1 cellular context compared by ENCODE assay signal in the genomic region with DNA sequence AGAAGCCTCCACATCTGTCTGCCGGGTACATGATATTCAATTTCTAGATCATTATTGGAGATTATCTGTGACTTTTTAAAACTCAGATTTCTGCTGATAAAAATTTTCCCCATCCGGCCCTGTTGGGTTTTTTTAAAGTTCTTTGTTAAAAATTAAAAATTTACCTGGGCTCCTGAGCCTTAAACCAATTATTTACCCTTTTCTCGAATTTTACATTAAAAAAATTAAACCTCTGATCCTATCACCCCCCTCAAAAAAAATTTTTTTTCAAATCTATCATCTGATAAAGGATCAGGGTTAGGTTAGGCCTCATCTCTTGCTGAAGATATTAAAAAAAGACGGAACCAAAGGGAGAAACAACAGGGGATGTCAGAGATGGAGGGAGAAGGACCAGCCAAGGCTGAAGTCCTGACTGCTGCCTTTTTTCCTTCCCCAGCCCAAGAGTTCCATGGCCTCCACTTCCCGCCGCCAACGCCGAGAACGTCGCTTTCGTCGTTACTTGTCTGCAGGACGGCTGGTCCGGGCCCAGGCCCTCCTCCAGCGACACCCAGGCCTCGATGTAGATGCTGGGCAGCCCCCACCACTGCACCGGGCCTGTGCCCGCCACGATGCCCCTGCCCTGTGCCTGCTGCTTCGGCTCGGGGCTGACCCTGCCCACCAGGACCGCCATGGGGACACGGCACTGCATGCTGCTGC.
TF ChIP-seq lines count a peak whose summit lies in the region.

No MANE protein-coding gene starts in this region.

TF ChIP-seq in HepG2, 621 proteins besides CTCF, POLR2A, EP300 and RAD21 (continues in another document):
- TF ChIP-seq RFXANK (CRISPR knock-in tag; IDR thresholded peaks at IDR 0.05) (no peak), ZNF317 (CRISPR knock-in tag; IDR thresholded peaks at IDR 0.05) (no peak), MAZ (IDR thresholded peaks at IDR 0.05; ENCODE audit: borderline replicate concordance, low read depth, low read length) (no peak), MAZ (CRISPR knock-in tag; IDR thresholded peaks at IDR 0.05; ENCODE audit: low read depth) (peak; percentile 30), IRX3 (CRISPR knock-in tag; IDR thresholded peaks at IDR 0.05; ENCODE audit: borderline replicate concordance, low read depth) (no peak), ATF7-NPFF (CRISPR knock-in tag; IDR thresholded peaks at IDR 0.05; ENCODE audit: low read depth) (no peak), MTA1 (CRISPR knock-in tag; IDR thresholded peaks at IDR 0.05; ENCODE audit: borderline replicate concordance) (peak; percentile 50; the same call in 1 of the 2 replicates), ZNF75D (CRISPR knock-in tag; IDR thresholded peaks at IDR 0.05; ENCODE audit: borderline replicate concordance) (0 out of 2 replicates have a peak, but pooled peaks have one; percentile 56), ZNF20 (CRISPR knock-in tag; IDR thresholded peaks at IDR 0.05) (0 out of 2 replicates have a peak, but pooled peaks have one; percentile 41), GZF1 (CRISPR knock-in tag; IDR thresholded peaks at IDR 0.05) (no peak), AGO2 (optimal IDR thresholded peaks at IDR 0.05; ENCODE audit: low read depth, low read length) (peak; percentile 70), EED (CRISPR knock-in tag; IDR thresholded peaks at IDR 0.05) (peak; percentile 51; the same call in 1 of the 2 replicates), ELF4 (CRISPR knock-in tag; IDR thresholded peaks at IDR 0.05; ENCODE audit: borderline replicate concordance) (no peak), ZNF530 (CRISPR knock-in tag; IDR thresholded peaks at IDR 0.05; ENCODE audit: low read depth) (no peak), ZNF747 (CRISPR knock-in tag; IDR thresholded peaks at IDR 0.05; ENCODE audit: borderline replicate concordance) (peak; percentile 10; the same call in 1 of the 2 replicates), ZNF124 (CRISPR knock-in tag; IDR thresholded peaks at IDR 0.05) (0 out of 2 replicates have a peak, but pooled peaks have one; percentile 5), ZFY (CRISPR knock-in tag; IDR thresholded peaks at IDR 0.05) (0 out of 2 replicates have a peak, but pooled peaks have one; percentile 3), ZNF567 (CRISPR knock-in tag; IDR thresholded peaks at IDR 0.05; ENCODE audit: borderline replicate concordance) (peak; percentile 67; the same call in 1 of the 2 replicates), ZNF570 (CRISPR knock-in tag; IDR thresholded peaks at IDR 0.05; ENCODE audit: borderline replicate concordance) (no peak), RBM39 (IDR thresholded peaks at IDR 0.05; ENCODE audit: low read depth, low read length, poor library complexity, severe bottlenecking) (no peak), ZNF839 (CRISPR knock-in tag; IDR thresholded peaks at IDR 0.05; ENCODE audit: borderline replicate concordance) (peak; percentile 62; the same call in 1 of the 2 replicates), HIVEP1 (CRISPR knock-in tag; IDR thresholded peaks at IDR 0.05) (peak; percentile 34; the same call in 1 of the 2 replicates), RARA (CRISPR knock-in tag; IDR thresholded peaks at IDR 0.05) (0 out of 2 replicates have a peak, but pooled peaks have one; percentile 2), KAT8 (CRISPR knock-in tag; IDR thresholded peaks at IDR 0.05) (peak; percentile 66), CEBPB (IDR thresholded peaks at IDR 0.05; ENCODE audit: borderline replicate concordance, low read depth, low read length) (no peak), ZNF768 (CRISPR knock-in tag; IDR thresholded peaks at IDR 0.05) (peak; percentile 72; the same call in 1 of the 2 replicates), CREM (IDR thresholded peaks at IDR 0.05) (0 out of 2 replicates have a peak, but pooled peaks have one; percentile 7), CREM (CRISPR knock-in tag; IDR thresholded peaks at IDR 0.05) (no peak), HOXD1 (CRISPR knock-in tag; IDR thresholded peaks at IDR 0.05) (no peak), ZNF556 (CRISPR knock-in tag; IDR thresholded peaks at IDR 0.05; ENCODE audit: borderline replicate concordance) (0 out of 2 replicates have a peak, but pooled peaks have one; percentile 31), ATF7 (IDR thresholded peaks at IDR 0.05) (no peak), ATF7 (CRISPR knock-in tag; IDR thresholded peaks at IDR 0.05) (0 out of 2 replicates have a peak, but pooled peaks have one; percentile 46), ZNF615 (CRISPR knock-in tag; IDR thresholded peaks at IDR 0.05; ENCODE audit: borderline replicate concordance) (0 out of 2 replicates have a peak, but pooled peaks have one; percentile 28), NCOA2 (CRISPR knock-in tag; IDR thresholded peaks at IDR 0.05) (no peak), YEATS2 (CRISPR knock-in tag; IDR thresholded peaks at IDR 0.05; ENCODE audit: borderline replicate concordance) (peak; percentile 75; the same call in 1 of the 2 replicates), KAT7 (CRISPR knock-in tag; IDR thresholded peaks at IDR 0.05; ENCODE audit: borderline replicate concordance) (no peak), YEATS4 (CRISPR knock-in tag; IDR thresholded peaks at IDR 0.05; ENCODE audit: borderline replicate concordance) (peak; percentile 16), HOXA9 (CRISPR knock-in tag; IDR thresholded peaks at IDR 0.05; ENCODE audit: borderline replicate concordance) (0 out of 2 replicates have a peak, but pooled peaks have one; percentile 47), TBX2 (CRISPR knock-in tag; IDR thresholded peaks at IDR 0.05; ENCODE audit: borderline replicate concordance) (0 out of 2 replicates have a peak, but pooled peaks have one; percentile 6), AHR (CRISPR knock-in tag; IDR thresholded peaks at IDR 0.05) (no peak), FOXP1 (IDR thresholded peaks at IDR 0.05) (no peak), FOXP1 (CRISPR knock-in tag; IDR thresholded peaks at IDR 0.05) (no peak), ZNF562 (CRISPR knock-in tag; IDR thresholded peaks at IDR 0.05; ENCODE audit: borderline replicate concordance) (no peak), NFKB2 (CRISPR knock-in tag; IDR thresholded peaks at IDR 0.05; ENCODE audit: borderline replicate concordance) (peak; percentile 43; the same call in 1 of the 2 replicates)
- TF ChIP-seq, protein P1, sequence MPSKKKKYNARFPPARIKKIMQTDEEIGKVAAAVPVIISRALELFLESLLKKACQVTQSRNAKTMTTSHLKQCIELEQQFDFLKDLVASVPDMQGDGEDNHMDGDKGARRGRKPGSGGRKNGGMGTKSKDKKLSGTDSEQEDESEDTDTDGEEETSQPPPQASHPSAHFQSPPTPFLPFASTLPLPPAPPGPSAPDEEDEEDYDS (CRISPR knock-in tag; IDR thresholded peaks at IDR 0.05), result no peak; the same call in 1 of the 2 replicates
- TF ChIP-seq, protein P2, sequence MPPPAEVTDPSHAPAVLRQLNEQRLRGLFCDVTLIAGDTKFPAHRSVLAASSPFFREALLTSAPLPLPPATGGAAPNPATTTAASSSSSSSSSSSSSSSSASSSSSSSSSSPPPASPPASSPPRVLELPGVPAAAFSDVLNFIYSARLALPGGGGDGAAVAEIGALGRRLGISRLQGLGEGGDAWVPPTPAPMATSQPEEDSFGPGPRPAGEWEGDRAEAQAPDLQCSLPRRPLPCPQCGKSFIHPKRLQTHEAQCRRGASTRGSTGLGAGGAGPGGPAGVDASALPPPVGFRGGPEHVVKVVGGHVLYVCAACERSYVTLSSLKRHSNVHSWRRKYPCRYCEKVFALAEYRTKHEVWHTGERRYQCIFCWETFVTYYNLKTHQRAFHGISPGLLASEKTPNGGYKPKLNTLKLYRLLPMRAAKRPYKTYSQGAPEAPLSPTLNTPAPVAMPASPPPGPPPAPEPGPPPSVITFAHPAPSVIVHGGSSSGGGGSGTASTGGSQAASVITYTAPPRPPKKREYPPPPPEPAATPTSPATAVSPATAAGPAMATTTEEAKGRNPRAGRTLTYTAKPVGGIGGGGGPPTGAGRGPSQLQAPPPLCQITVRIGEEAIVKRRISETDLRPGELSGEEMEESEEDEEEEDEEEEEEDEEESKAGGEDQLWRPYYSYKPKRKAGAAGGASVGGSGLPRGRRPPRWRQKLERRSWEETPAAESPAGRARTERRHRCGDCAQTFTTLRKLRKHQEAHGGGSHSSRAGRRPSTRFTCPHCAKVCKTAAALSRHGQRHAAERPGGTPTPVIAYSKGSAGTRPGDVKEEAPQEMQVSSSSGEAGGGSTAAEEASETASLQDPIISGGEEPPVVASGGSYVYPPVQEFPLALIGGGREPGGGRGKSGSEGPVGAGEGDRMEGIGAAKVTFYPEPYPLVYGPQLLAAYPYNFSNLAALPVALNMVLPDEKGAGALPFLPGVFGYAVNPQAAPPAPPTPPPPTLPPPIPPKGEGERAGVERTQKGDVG (CRISPR knock-in tag; IDR thresholded peaks at IDR 0.05; ENCODE audit: borderline replicate concordance), result peak; percentile 83; the same call in 1 of the 2 replicates
- TF ChIP-seq, protein P3, sequence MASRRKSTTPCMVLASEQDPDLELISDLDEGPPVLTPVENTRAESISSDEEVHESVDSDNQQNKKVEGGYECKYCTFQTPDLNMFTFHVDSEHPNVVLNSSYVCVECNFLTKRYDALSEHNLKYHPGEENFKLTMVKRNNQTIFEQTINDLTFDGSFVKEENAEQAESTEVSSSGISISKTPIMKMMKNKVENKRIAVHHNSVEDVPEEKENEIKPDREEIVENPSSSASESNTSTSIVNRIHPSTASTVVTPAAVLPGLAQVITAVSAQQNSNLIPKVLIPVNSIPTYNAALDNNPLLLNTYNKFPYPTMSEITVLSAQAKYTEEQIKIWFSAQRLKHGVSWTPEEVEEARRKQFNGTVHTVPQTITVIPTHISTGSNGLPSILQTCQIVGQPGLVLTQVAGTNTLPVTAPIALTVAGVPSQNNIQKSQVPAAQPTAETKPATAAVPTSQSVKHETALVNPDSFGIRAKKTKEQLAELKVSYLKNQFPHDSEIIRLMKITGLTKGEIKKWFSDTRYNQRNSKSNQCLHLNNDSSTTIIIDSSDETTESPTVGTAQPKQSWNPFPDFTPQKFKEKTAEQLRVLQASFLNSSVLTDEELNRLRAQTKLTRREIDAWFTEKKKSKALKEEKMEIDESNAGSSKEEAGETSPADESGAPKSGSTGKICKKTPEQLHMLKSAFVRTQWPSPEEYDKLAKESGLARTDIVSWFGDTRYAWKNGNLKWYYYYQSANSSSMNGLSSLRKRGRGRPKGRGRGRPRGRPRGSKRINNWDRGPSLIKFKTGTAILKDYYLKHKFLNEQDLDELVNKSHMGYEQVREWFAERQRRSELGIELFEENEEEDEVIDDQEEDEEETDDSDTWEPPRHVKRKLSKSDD (CRISPR knock-in tag; IDR thresholded peaks at IDR 0.05; ENCODE audit: low read depth), result peak; percentile 59; the same call in 1 of the 2 replicates
- TF ChIP-seq, protein P4, sequence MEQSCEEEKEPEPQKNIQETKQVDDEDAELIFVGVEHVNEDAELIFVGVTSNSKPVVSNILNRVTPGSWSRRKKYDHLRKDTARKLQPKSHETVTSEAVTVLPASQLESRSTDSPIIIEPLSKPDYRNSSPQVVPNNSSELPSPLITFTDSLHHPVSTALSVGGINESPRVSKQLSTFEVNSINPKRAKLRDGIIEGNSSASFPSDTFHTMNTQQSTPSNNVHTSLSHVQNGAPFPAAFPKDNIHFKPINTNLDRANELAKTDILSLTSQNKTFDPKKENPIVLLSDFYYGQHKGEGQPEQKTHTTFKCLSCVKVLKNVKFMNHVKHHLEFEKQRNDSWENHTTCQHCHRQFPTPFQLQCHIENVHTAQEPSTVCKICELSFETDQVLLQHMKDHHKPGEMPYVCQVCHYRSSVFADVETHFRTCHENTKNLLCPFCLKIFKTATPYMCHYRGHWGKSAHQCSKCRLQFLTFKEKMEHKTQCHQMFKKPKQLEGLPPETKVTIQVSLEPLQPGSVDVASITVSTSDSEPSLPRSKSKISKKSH (CRISPR knock-in tag; IDR thresholded peaks at IDR 0.05; ENCODE audit: borderline replicate concordance), result peak; percentile 59; the same call in 1 of the 2 replicates
- TF ChIP-seq, protein P5, sequence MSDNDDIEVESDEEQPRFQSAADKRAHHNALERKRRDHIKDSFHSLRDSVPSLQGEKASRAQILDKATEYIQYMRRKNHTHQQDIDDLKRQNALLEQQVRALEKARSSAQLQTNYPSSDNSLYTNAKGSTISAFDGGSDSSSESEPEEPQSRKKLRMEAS (IDR thresholded peaks at IDR 0.05), result no peak
- TF ChIP-seq, protein P6, sequence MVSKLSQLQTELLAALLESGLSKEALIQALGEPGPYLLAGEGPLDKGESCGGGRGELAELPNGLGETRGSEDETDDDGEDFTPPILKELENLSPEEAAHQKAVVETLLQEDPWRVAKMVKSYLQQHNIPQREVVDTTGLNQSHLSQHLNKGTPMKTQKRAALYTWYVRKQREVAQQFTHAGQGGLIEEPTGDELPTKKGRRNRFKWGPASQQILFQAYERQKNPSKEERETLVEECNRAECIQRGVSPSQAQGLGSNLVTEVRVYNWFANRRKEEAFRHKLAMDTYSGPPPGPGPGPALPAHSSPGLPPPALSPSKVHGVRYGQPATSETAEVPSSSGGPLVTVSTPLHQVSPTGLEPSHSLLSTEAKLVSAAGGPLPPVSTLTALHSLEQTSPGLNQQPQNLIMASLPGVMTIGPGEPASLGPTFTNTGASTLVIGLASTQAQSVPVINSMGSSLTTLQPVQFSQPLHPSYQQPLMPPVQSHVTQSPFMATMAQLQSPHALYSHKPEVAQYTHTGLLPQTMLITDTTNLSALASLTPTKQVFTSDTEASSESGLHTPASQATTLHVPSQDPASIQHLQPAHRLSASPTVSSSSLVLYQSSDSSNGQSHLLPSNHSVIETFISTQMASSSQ (IDR thresholded peaks at IDR 0.05; ENCODE audit: low read depth), result 0 out of 2 replicates have a peak, but pooled peaks have one; percentile 4
- TF ChIP-seq, protein P6 (CRISPR knock-in tag; IDR thresholded peaks at IDR 0.05; ENCODE audit: borderline replicate concordance), result no peak
- TF ChIP-seq, protein P7, sequence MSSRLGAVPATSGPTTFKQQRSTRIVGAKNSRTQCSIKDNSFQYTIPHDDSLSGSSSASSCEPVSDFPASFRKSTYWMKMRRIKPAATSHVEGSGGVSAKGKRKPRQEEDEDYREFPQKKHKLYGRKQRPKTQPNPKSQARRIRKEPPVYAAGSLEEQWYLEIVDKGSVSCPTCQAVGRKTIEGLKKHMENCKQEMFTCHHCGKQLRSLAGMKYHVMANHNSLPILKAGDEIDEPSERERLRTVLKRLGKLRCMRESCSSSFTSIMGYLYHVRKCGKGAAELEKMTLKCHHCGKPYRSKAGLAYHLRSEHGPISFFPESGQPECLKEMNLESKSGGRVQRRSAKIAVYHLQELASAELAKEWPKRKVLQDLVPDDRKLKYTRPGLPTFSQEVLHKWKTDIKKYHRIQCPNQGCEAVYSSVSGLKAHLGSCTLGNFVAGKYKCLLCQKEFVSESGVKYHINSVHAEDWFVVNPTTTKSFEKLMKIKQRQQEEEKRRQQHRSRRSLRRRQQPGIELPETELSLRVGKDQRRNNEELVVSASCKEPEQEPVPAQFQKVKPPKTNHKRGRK (CRISPR knock-in tag; IDR thresholded peaks at IDR 0.05), result peak; percentile 73; the same call in 1 of the 2 replicates
